Comparison of ENCODE assay signal across 14 cellular contexts in genomic region chr1:209072481-209072880, GRCh38.
"Had no signal": no experiment of that assay in that cellular context is flagged by ENCODE, and none has a peak within 500 bp of the region (broad histone marks: within the 10 kb centered on the region; RNA-seq: fewer than 3 reads in every experiment).

No MANE protein-coding gene starts in this region.

- H3K4me3 Mint-ChIP-seq: activated CD8-positive, alpha-beta T cell treated with anti-CD3 and anti-CD28 coated beads for 36 hours; activated naive CD8-positive, alpha-beta T cell treated with anti-CD3 and anti-CD28 coated beads, Interleukin-2, amount 50 U/mL, for 24 hours; activated T-helper 1 cell treated with anti-CD3 and anti-CD28 coated beads, Interleukin-12 subunit alpha, Interleukin-12 subunit beta, Interleukin-2, Interleukin-4 antibody, amounts not matched to agents 30 ng/mL and 10 ng/mL and 1 ng/mL, durations not matched to agents 14 hours and 24 hours and 36 hours; brain; endodermal cell; T-cell had no signal

- H3K4me2 ChIP-seq: smooth muscle cell had no signal

- ATAC-seq: activated CD8-positive, alpha-beta T cell treated with anti-CD3 and anti-CD28 coated beads for 36 hours; activated naive CD8-positive, alpha-beta T cell treated with anti-CD3 and anti-CD28 coated beads, Interleukin-2, amount 50 U/mL, for 24 hours; left ventricle myocardium superior; T-cell had no signal

- H3K27ac ChIP-seq: WERI-Rb-1 had no signal

- H3K36me3 ChIP-seq: WERI-Rb-1 had no signal

- DNase-seq: activated CD4-positive, alpha-beta T cell treated with anti-CD3 and anti-CD28 coated beads for 4 hours; activated CD8-positive, alpha-beta memory T cell treated with anti-CD3 and anti-CD28 coated beads, Interleukin-2, amount 50 U/mL, for 48 hours; activated CD8-positive, alpha-beta T cell treated with anti-CD3 and anti-CD28 coated beads for 36 hours; activated naive CD4-positive, alpha-beta T cell treated with Interleukin-2 at 50 U/mL for 16 hours; activated naive CD8-positive, alpha-beta T cell treated with anti-CD3 and anti-CD28 coated beads, Interleukin-2, amount 50 U/mL, for 24 hours; endodermal cell; erythroblast; left ventricle myocardium superior; T-cell; T1000; WERI-Rb-1 had no signal

- H3K9me3 Mint-ChIP-seq: activated CD8-positive, alpha-beta T cell treated with anti-CD3 and anti-CD28 coated beads for 36 hours; activated naive CD8-positive, alpha-beta T cell treated with anti-CD3 and anti-CD28 coated beads, Interleukin-2, amount 50 U/mL, for 24 hours; activated T-helper 1 cell treated with anti-CD3 and anti-CD28 coated beads, Interleukin-12 subunit alpha, Interleukin-12 subunit beta, Interleukin-2, Interleukin-4 antibody, amounts not matched to agents 30 ng/mL and 10 ng/mL and 1 ng/mL, durations not matched to agents 14 hours and 24 hours and 36 hours; T-cell had no signal

- H3K4me3 ChIP-seq: smooth muscle cell had no signal

- H3K4me1 Mint-ChIP-seq: T-cell had no signal

- H3K27ac Mint-ChIP-seq: activated CD8-positive, alpha-beta T cell treated with anti-CD3 and anti-CD28 coated beads for 36 hours; activated naive CD8-positive, alpha-beta T cell treated with anti-CD3 and anti-CD28 coated beads, Interleukin-2, amount 50 U/mL, for 24 hours; activated T-helper 1 cell treated with anti-CD3 and anti-CD28 coated beads, Interleukin-12 subunit alpha, Interleukin-12 subunit beta, Interleukin-2, Interleukin-4 antibody, amounts not matched to agents 30 ng/mL and 10 ng/mL and 1 ng/mL, durations not matched to agents 14 hours and 24 hours and 36 hours; brain; endodermal cell; T-cell had no signal

- H3K36me3 Mint-ChIP-seq: brain, T-cell had no signal

- H3K27me3 Mint-ChIP-seq: activated CD8-positive, alpha-beta T cell treated with anti-CD3 and anti-CD28 coated beads for 36 hours; activated naive CD8-positive, alpha-beta T cell treated with anti-CD3 and anti-CD28 coated beads, Interleukin-2, amount 50 U/mL, for 24 hours; T-cell had no signal
